Comparison of ENCODE assay signal across 23 cellular contexts in genomic region chr10:91816986-91817385, GRCh38.
"Had no signal": no experiment of that assay in that cellular context is flagged by ENCODE, and none has a peak within 500 bp of the region (broad histone marks: within the 10 kb centered on the region; RNA-seq: fewer than 3 reads in every experiment).

No MANE protein-coding gene starts in this region.

- H3K27ac Mint-ChIP-seq: dendritic cell treated with granulocyte-macrophage colony-stimulating factor and Interleukin-4, amounts not matched to agents 40 ng/mL and 50 ng/mL, for 4 days; effector memory CD8-positive, alpha-beta T cell; stimulated activated naive B cell treated with anti-CD40 and anti-IgM and Interleukin-4, amounts not matched to agents 10 μg/mL and 1 μg/mL and 100 μg/mL, for 72 hours; stimulated activated naive CD8-positive, alpha-beta T cell treated with anti-CD3 and anti-CD28 coated beads, Interleukin-15, amount 100 ng/mL, for 72 hours had no signal

- H3K9me3 Mint-ChIP-seq: effector memory CD8-positive, alpha-beta T cell; naive thymus-derived CD4-positive, alpha-beta T cell; stimulated activated naive B cell treated with anti-CD40 and anti-IgM and Interleukin-4, amounts not matched to agents 10 μg/mL and 1 μg/mL and 100 μg/mL, for 72 hours; stimulated activated naive CD8-positive, alpha-beta T cell treated with anti-CD3 and anti-CD28 coated beads, Interleukin-15, amount 100 ng/mL, for 72 hours had no signal

- H3K4me1 ChIP-seq: esophagus squamous epithelium, testis, upper lobe of right lung, vagina had no signal

- H3K9me3 ChIP-seq: esophagus squamous epithelium, neutrophil, spleen, testis, tibial nerve, upper lobe of right lung, vagina had no signal

- H3K4me3 ChIP-seq: esophagus squamous epithelium, hepatocyte, spleen, testis, tibial nerve, upper lobe of right lung, vagina had no signal

- H3K27ac ChIP-seq: epithelial cell of prostate, esophagus squamous epithelium, hepatocyte, neutrophil, spleen, testis, tibial nerve, upper lobe of right lung, vagina had no signal

- H3K27me3 ChIP-seq: esophagus squamous epithelium, hepatocyte, neutrophil, spleen, testis, tibial nerve, upper lobe of right lung, vagina had no signal

- H3K4me2 ChIP-seq: hepatocyte had no signal

- H3K27me3 Mint-ChIP-seq: dendritic cell treated with granulocyte-macrophage colony-stimulating factor and Interleukin-4, amounts not matched to agents 40 ng/mL and 50 ng/mL, for 4 days; effector memory CD8-positive, alpha-beta T cell; naive thymus-derived CD4-positive, alpha-beta T cell; stimulated activated naive B cell treated with anti-CD40 and anti-IgM and Interleukin-4, amounts not matched to agents 10 μg/mL and 1 μg/mL and 100 μg/mL, for 72 hours; stimulated activated naive CD8-positive, alpha-beta T cell treated with anti-CD3 and anti-CD28 coated beads, Interleukin-15, amount 100 ng/mL, for 72 hours had no signal

- H3K4me3 Mint-ChIP-seq: dendritic cell treated with granulocyte-macrophage colony-stimulating factor and Interleukin-4, amounts not matched to agents 40 ng/mL and 50 ng/mL, for 4 days; effector memory CD8-positive, alpha-beta T cell; naive thymus-derived CD4-positive, alpha-beta T cell; stimulated activated naive B cell treated with anti-CD40 and anti-IgM and Interleukin-4, amounts not matched to agents 10 μg/mL and 1 μg/mL and 100 μg/mL, for 72 hours; stimulated activated naive CD8-positive, alpha-beta T cell treated with anti-CD3 and anti-CD28 coated beads, Interleukin-15, amount 100 ng/mL, for 72 hours had no signal

- H2AFZ ChIP-seq: hepatocyte had no signal

- ATAC-seq: effector memory CD8-positive, alpha-beta T cell; left colon; naive thymus-derived CD4-positive, alpha-beta T cell; sciatic nerve; stimulated activated naive B cell treated with anti-CD40 and anti-IgM and Interleukin-4, amounts not matched to agents 10 μg/mL and 1 μg/mL and 100 μg/mL, for 72 hours; stimulated activated naive CD8-positive, alpha-beta T cell treated with anti-CD3 and anti-CD28 coated beads, Interleukin-15, amount 100 ng/mL, for 72 hours; upper lobe of right lung had no signal

- DNase-seq: effector memory CD8-positive, alpha-beta T cell; esophagus squamous epithelium; foreskin fibroblast; head of caudate nucleus; kidney; left colon; mammary epithelial cell; naive thymus-derived CD4-positive, alpha-beta T cell; spleen; stimulated activated CD4-positive, alpha-beta T cell treated with anti-CD3 and anti-CD28 coated beads, Interleukin-15, amount 100 ng/mL, for 24 hours; stimulated activated CD4-positive, alpha-beta T cell treated with anti-CD3 and anti-CD28 coated beads, Interleukin-1b, Interleukin-23, amount 100 ng/mL, for 48 hours; stimulated activated CD4-positive, alpha-beta T cell treated with anti-CD3 and anti-CD28 coated beads, Interleukin-4, amount 100 ng/mL, for 4 hours; stimulated activated naive B cell treated with anti-CD40 and anti-IgM and Interleukin-4, amounts not matched to agents 10 μg/mL and 1 μg/mL and 100 μg/mL, for 72 hours; stimulated activated naive CD8-positive, alpha-beta T cell treated with anti-CD3 and anti-CD28 coated beads, Interleukin-15, amount 100 ng/mL, for 72 hours; testis; upper lobe of right lung had no signal
